Comparison of ENCODE assay signal across 25 cellular contexts in the genomic region with DNA sequence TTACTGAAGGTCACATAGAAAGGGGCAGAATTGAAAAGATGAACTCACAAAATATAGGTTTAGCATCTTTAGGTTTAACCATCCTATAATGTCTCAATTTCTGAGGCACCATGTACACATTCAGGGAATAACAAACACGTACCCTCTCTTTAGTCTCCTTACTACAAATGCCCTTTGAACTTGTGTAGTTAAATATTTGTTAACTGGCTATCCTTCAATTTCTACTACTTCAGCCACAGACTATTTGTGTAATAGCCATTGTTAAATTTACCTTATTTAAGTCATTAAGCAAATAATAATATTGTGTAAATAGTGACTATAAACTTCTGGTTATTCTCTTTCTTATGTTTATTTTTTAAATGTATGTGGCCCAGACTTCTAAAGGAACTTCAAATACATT.
DNase-seq lines count a peak whose midpoint lies in the region; ATAC-seq, FAIRE-seq and TF ChIP-seq lines count a peak whose summit lies in the region.
"Had no signal": no experiment of that assay in that cellular context is flagged by ENCODE, and none has a peak within 500 bp of the region (broad histone marks: within the 10 kb centered on the region; RNA-seq: fewer than 3 reads in every experiment).

No MANE protein-coding gene starts in this region.

- ATAC-seq in HepG2: peak; percentile 89
- ATAC-seq in GM19023 (IDR thresholded peaks at IDR 0.05; ENCODE audit: unreplicated experiment): no peak
- ATAC-seq in GM21825 (IDR thresholded peaks at IDR 0.05; ENCODE audit: unreplicated experiment): no peak
- ATAC-seq in naive thymus-derived CD4-positive, alpha-beta T cell: no peak
- no peak for ATAC-seq in mucosa of descending colon
- ATAC-seq: A549 had no signal

- no peaks in the 10 kb centered on the region for H3K79me2 ChIP-seq in HepG2 (ENCODE audit: insufficient read depth, low read length)

- H3K9me3 Mint-ChIP-seq in naive thymus-derived CD4-positive, alpha-beta T cell: peaks cover 0 to 4% (median 0%) of the 10 kb centered on the region in 11 donors
- H3K9me3 Mint-ChIP-seq: CD4-positive, alpha-beta T cell had no signal

- intact Hi-C loops in HepG2 (cut with micrococcal nuclease; ENCODE audit: unreplicated experiment) (no loop called here), mucosa of descending colon (cut with DNase I, micrococcal nuclease) (no loop called here)
- intact Hi-C loops in naive thymus-derived CD4-positive, alpha-beta T cell (cut with micrococcal nuclease): no loop called here

- no peak overlapping the region for H3K4me3 ChIP-seq in HepG2 (replicated peaks in 1 of 3; ENCODE audit: insufficient read depth in 1 of 3, low read depth in 2 of 3, low read length in 3 of 3)
- H3K4me3 ChIP-seq in naive thymus-derived CD4-positive, alpha-beta T cell (ENCODE audit: low read length): no peak overlapping the region
- H3K4me3 ChIP-seq in mucosa of descending colon: no peak overlapping the region
- H3K4me3 ChIP-seq: A549; BLaER1 treated with 17β-estradiol and CSF1 and Interleukin-3, amounts not matched to agents 10 nM and 100 nM; GM23248 had no signal

- no peak for TF ChIP-seq CTCF in 22Rv1 (IDR thresholded peaks at IDR 0.05)
- no peak for TF ChIP-seq CTCF in HepG2 (CRISPR knock-in tag; IDR thresholded peaks at IDR 0.05)
- TF ChIP-seq CTCF in mucosa of descending colon (IDR thresholded peaks at IDR 0.05): no peak

- TF ChIP-seq EP300 in HepG2 (IDR thresholded peaks at IDR 0.05; ENCODE audit: low read depth in 2 of 2, low read length in 2 of 2) (no peak), HepG2 (CRISPR knock-in tag; IDR thresholded peaks at IDR 0.05; ENCODE audit: borderline replicate concordance) (no peak)

- 0% methylated on average over 1 of the region's 1 CpG for WGBS in HepG2 (ENCODE audit: low lambda C conversion rate)

- no peak overlapping the region for H2AFZ ChIP-seq in HepG2 (ENCODE audit: low read length)
- H2AFZ ChIP-seq: GM23248 had no signal

- H3K27me3 Mint-ChIP-seq in naive thymus-derived CD4-positive, alpha-beta T cell: no peaks in the 10 kb centered on the region
- H3K27me3 Mint-ChIP-seq: CD4-positive, alpha-beta T cell had no signal

- H3K27ac ChIP-seq in 22Rv1 (peak overlapping the region; percentile 38), HepG2 (ENCODE audit: extremely low read length, insufficient read depth, low read length) (no peak overlapping the region)
- H3K27ac ChIP-seq in naive thymus-derived CD4-positive, alpha-beta T cell (ENCODE audit: low read depth, low read length): no peak overlapping the region
- H3K27ac ChIP-seq: A549; BLaER1 treated with 17β-estradiol and CSF1 and Interleukin-3, amounts not matched to agents 10 nM and 100 nM; GM23248 had no signal

- no peaks in the 10 kb centered on the region for H3K36me3 ChIP-seq in HepG2 (replicated peaks in 1 of 2; ENCODE audit: control insufficient read depth in 1 of 2, insufficient read depth in 2 of 2, low read length in 2 of 2)
- no peaks in the 10 kb centered on the region for H3K36me3 ChIP-seq in naive thymus-derived CD4-positive, alpha-beta T cell (ENCODE audit: control insufficient read depth in 2 of 3, insufficient read depth in 3 of 3, low read length in 3 of 3)
- no peaks in the 10 kb centered on the region for H3K36me3 ChIP-seq in mucosa of descending colon (ENCODE audit: low read depth)
- H3K36me3 ChIP-seq: BE2C; BLaER1 treated with 17β-estradiol and CSF1 and Interleukin-3, amounts not matched to agents 10 nM and 100 nM had no signal

- DNase-seq in HuH-7.5 (ENCODE audit: low spot score) (peak; percentile 8), HepG2 (ENCODE audit: low spot score) (peak; percentile 20), mucosa of descending colon (no peak)
- DNase-seq in naive thymus-derived CD4-positive, alpha-beta T cell: no peak
- DNase-seq: 8988T; ACHN; AML-193; BE2C; CD4-positive, alpha-beta T cell; CD8-positive, alpha-beta memory T cell; DMS 273 treated with DMSO at 0.1 percent for 48 hours; DND-41; GM23248; H7; HCEC 1CT had no signal

- H3K27me3 ChIP-seq in HepG2 (ENCODE audit: control insufficient read depth in 1 of 2, insufficient read depth in 2 of 2, low read length in 2 of 2): no peaks in the 10 kb centered on the region
- no peaks in the 10 kb centered on the region for H3K27me3 ChIP-seq in naive thymus-derived CD4-positive, alpha-beta T cell (ENCODE audit: control insufficient read depth in 2 of 2, insufficient read depth in 2 of 2, low read length in 2 of 2)
- H3K27me3 ChIP-seq: BE2C; BLaER1 treated with 17β-estradiol and CSF1 and Interleukin-3, amounts not matched to agents 10 nM and 100 nM had no signal

- H4K20me1 ChIP-seq in HepG2 (ENCODE audit: insufficient read depth, low read length): no peaks in the 10 kb centered on the region
- H4K20me1 ChIP-seq: BLaER1 treated with 17β-estradiol and CSF1 and Interleukin-3, amounts not matched to agents 10 nM and 100 nM had no signal

- H3K4me1 ChIP-seq in HepG2 (ENCODE audit: insufficient read depth, low read length) (peaks cover 14% of the 10 kb centered on the region), mucosa of descending colon (ENCODE audit: low read depth) (no peaks in the 10 kb centered on the region)
- no peaks in the 10 kb centered on the region for H3K4me1 ChIP-seq in naive thymus-derived CD4-positive, alpha-beta T cell (ENCODE audit: control insufficient read depth in 2 of 2, insufficient read depth in 2 of 2, low read length in 2 of 2)
- H3K4me1 ChIP-seq: A549; BE2C; BLaER1 treated with 17β-estradiol and CSF1 and Interleukin-3, amounts not matched to agents 10 nM and 100 nM had no signal

- BruUV-seq in HepG2 (replicated peaks; lab: Mats Ljungman, UMichigan): no TSS peak

- in situ Hi-C loops in HepG2 (cut with HindIII; ENCODE audit: extremely low pct_ligation_motif_present, low pct_unique_long_range_greater_than_20kb): no loop called here

- FAIRE-seq in TTC549 (lab: Jason Lieb, UNC) (peak; percentile 43), HepG2 (lab: Jason Lieb, UNC) (no peak)
- FAIRE-seq: A549, G401.6, GM12892, H1 had no signal

- TF ChIP-seq POLR2A in HepG2 (IDR thresholded peaks at IDR 0.05; ENCODE audit: insufficient read depth in 1 of 2, low read depth in 2 of 2, low read length in 2 of 2): no peak

- H3K27ac Mint-ChIP-seq in naive thymus-derived CD4-positive, alpha-beta T cell: no peak overlapping the region
- H3K27ac Mint-ChIP-seq: CD14-positive monocyte; CD4-positive, alpha-beta T cell; CD8-positive, alpha-beta memory T cell had no signal

- CTCF ChIA-PET in HepG2 (lab: Yijun Ruan, JAX; ENCODE audit: low intra/inter-chr PET ratio, low total read pairs): no interaction called here
- CTCF ChIA-PET in naive thymus-derived CD4-positive, alpha-beta T cell (lab: Charles Lee): no interaction called here

- H3K9ac ChIP-seq in HepG2 (ENCODE audit: insufficient read depth, low read depth, low read length): no peak overlapping the region
- H3K9ac ChIP-seq: BLaER1 treated with 17β-estradiol and CSF1 and Interleukin-3, amounts not matched to agents 10 nM and 100 nM; GM23248 had no signal

- H3K9me3 ChIP-seq in HepG2 (ENCODE audit: low read length): no peaks in the 10 kb centered on the region
- no peaks in the 10 kb centered on the region for H3K9me3 ChIP-seq in naive thymus-derived CD4-positive, alpha-beta T cell (ENCODE audit: control insufficient read depth in 2 of 3, low read length in 3 of 3)
- no peaks in the 10 kb centered on the region for H3K9me3 ChIP-seq in mucosa of descending colon
- H3K9me3 ChIP-seq: A549; BE2C; BLaER1 treated with 17β-estradiol and CSF1 and Interleukin-3, amounts not matched to agents 10 nM and 100 nM had no signal

- no peaks in the 10 kb centered on the region for H3K36me3 Mint-ChIP-seq in naive thymus-derived CD4-positive, alpha-beta T cell
- H3K36me3 Mint-ChIP-seq: CD14-positive monocyte; CD8-positive, alpha-beta memory T cell had no signal

- POLR2A ChIA-PET in HepG2 (lab: Yijun Ruan, JAX): no interaction called here
- POLR2A ChIA-PET in naive thymus-derived CD4-positive, alpha-beta T cell (lab: Charles Lee): no interaction called here

- no peak for TF ChIP-seq RAD21 in HepG2 (CRISPR knock-in tag; IDR thresholded peaks at IDR 0.05)

- no peaks in the 10 kb centered on the region for H3K4me1 Mint-ChIP-seq in naive thymus-derived CD4-positive, alpha-beta T cell
- H3K4me1 Mint-ChIP-seq: CD14-positive monocyte; CD8-positive, alpha-beta memory T cell had no signal

- no peak overlapping the region for H3K4me3 Mint-ChIP-seq in naive thymus-derived CD4-positive, alpha-beta T cell
- H3K4me3 Mint-ChIP-seq: CD14-positive monocyte; CD4-positive, alpha-beta T cell; CD8-positive, alpha-beta memory T cell had no signal

- no peak overlapping the region for H3K4me2 ChIP-seq in HepG2 (ENCODE audit: low read depth, low read length)
- H3K4me2 ChIP-seq: A549; BLaER1 treated with 17β-estradiol and CSF1 and Interleukin-3, amounts not matched to agents 10 nM and 100 nM had no signal

TF ChIP-seq in HepG2, 621 proteins besides CTCF, POLR2A, EP300 and RAD21 (continues in another document):
- TF ChIP-seq SP2 (CRISPR knock-in tag; IDR thresholded peaks at IDR 0.05) (no peak), NFIC (IDR thresholded peaks at IDR 0.05; ENCODE audit: low read length) (peak; percentile 19; the same call in 1 of the 2 replicates), FOXA3 (CRISPR knock-in tag; IDR thresholded peaks at IDR 0.05) (peak; percentile 58), HNF4A (CRISPR knock-in tag; IDR thresholded peaks at IDR 0.05) (peak; percentile 49), KMT2B (CRISPR knock-in tag; IDR thresholded peaks at IDR 0.05) (no peak), BRCA1 (CRISPR knock-in tag; IDR thresholded peaks at IDR 0.05) (no peak)

Comparison
In these comparisons a context has a peak if more than half of its experiments do, and no peak if none do; other contexts are left out.
1. DNase-seq: peak in HuH-7.5 (single experiment) and HepG2 (single experiment); none in naive thymus-derived CD4-positive, alpha-beta T cell (0 of 9) and mucosa of descending colon (0 of 3).